Comparison of ENCODE assay signal across 8 cellular contexts in the genomic region with DNA sequence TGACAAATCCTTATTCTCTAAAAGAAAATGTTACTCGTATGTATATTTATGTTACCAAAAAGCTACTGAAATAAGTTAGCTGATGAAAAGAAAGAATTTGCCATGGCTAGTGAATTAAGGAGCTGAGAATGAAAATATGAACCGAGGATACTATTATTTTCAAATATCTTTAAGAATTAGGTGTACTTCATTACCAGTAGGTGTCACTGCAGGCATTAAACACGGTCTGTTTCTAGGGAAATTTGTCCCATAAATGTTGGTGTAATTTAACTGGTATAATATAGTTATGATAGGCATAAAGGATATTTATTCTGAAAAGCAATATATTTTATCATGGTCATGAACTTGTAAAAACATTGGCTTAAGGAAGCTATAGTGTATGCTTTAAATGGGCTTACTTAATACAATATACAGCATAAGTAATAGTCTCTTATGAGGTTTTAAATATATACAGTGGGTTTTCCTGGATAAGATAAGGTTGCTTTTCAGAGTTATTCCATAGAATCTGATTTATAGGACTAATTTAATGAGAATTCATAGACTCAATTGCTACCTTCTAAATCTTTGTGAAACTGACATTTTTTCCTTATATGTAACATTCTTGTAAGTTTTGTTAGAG.
DNase-seq lines count a peak whose midpoint lies in the region; ATAC-seq and TF ChIP-seq lines count a peak whose summit lies in the region.

No MANE protein-coding gene starts in this region.

- no peak overlapping the region for H3K4me3 Mint-ChIP-seq in Caco-2 (ENCODE audit: unreplicated experiment)

- no TSS peak for BruUV-seq in Caco-2 (replicated peaks; lab: Mats Ljungman, UMichigan)

- POLR2A ChIA-PET in Caco-2 (lab: Charles Lee) = no interaction called here

- TF ChIP-seq POLR2A in suprapubic skin (IDR thresholded peaks at IDR 0.05) = no peak

- TF ChIP-seq CTCF in VCaP (conservative IDR thresholded peaks at IDR 0.05) (peak; percentile 89), right atrium auricular region (IDR thresholded peaks at IDR 0.05) (peak; percentile 41 to 71), suprapubic skin (IDR thresholded peaks at IDR 0.05) (peak; percentile 34 to 40), Caco-2 (IDR thresholded peaks at IDR 0.05; ENCODE audit: insufficient read depth in 1 of 2, low read depth in 1 of 2, low read length in 1 of 2, severe bottlenecking in 1 of 2, unreplicated experiment in 1 of 2) (peak in 1 of 2 experiments; percentile 22)

- no peak for TF ChIP-seq EP300 in suprapubic skin (IDR thresholded peaks at IDR 0.05)

- H3K4me1 ChIP-seq in right atrium auricular region (no peaks in the 10 kb centered on the region), suprapubic skin (no peaks in the 10 kb centered on the region), Caco-2 (no peaks in the 10 kb centered on the region)

- peaks cover 3% of the 10 kb centered on the region for H3K27me3 Mint-ChIP-seq in Caco-2 (ENCODE audit: insufficient read depth, unreplicated experiment)

- no peaks in the 10 kb centered on the region for H3K36me3 Mint-ChIP-seq in Caco-2 (ENCODE audit: insufficient read depth, unreplicated experiment)

- DNase-seq in GM04504 (ENCODE audit: low read depth) = peak; percentile 18
- peak; percentile 70 for DNase-seq in NCI-H1092 treated with DMSO at 0.1 percent for 48 hours (lab: John Stamatoyannopoulos, UW)
- no peak for DNase-seq in right atrium auricular region (ENCODE audit: low spot score)
- no peak for DNase-seq in suprapubic skin (ENCODE audit: low spot score in 2 of 2)
- no peak for DNase-seq in Caco-2
- DNase-seq in NK-92 treated with Interleukin-12 subunit alpha and Interleukin-12 subunit beta, amount 100 ng/mL, for 24 hours (lab: John Stamatoyannopoulos, UW) = no peak

- no peak overlapping the region for H3K27ac ChIP-seq in VCaP
- no peak overlapping the region for H3K27ac ChIP-seq in right atrium auricular region
- H3K27ac ChIP-seq in suprapubic skin = no peak overlapping the region

- H3K36me3 ChIP-seq in right atrium auricular region (no peaks in the 10 kb centered on the region), suprapubic skin (no peaks in the 10 kb centered on the region), Caco-2 (ENCODE audit: control insufficient read depth, insufficient read depth, low read length) (no peaks in the 10 kb centered on the region)

- no peaks in the 10 kb centered on the region for H3K9me3 ChIP-seq in right atrium auricular region
- no peaks in the 10 kb centered on the region for H3K9me3 ChIP-seq in suprapubic skin
- H3K9me3 ChIP-seq in Caco-2 = no peaks in the 10 kb centered on the region

- no peak overlapping the region for H3K27ac Mint-ChIP-seq in Caco-2 (ENCODE audit: unreplicated experiment)

- no peak overlapping the region for H3K4me3 ChIP-seq in right atrium auricular region
- H3K4me3 ChIP-seq in suprapubic skin = no peak overlapping the region
- H3K4me3 ChIP-seq in Caco-2 (ENCODE audit: low read depth, low read length) = no peak overlapping the region

- CTCF ChIA-PET in Caco-2 (lab: Charles Lee) = no interaction called here

- intact Hi-C loops in Caco-2 (cut with micrococcal nuclease; ENCODE audit: unreplicated experiment) = loop anchor here (5.0 to 10.0 kb wide), 2 partner anchors 1000 to 1413 kb away; no protein-coding TSS in a partner anchor

- no peaks in the 10 kb centered on the region for H3K9me3 Mint-ChIP-seq in Caco-2 (ENCODE audit: unreplicated experiment)

- ATAC-seq in GM19328 (IDR thresholded peaks at IDR 0.05; ENCODE audit: unreplicated experiment) = no peak

- H3K27me3 ChIP-seq in right atrium auricular region (no peaks in the 10 kb centered on the region), suprapubic skin (no peaks in the 10 kb centered on the region), Caco-2 (replicated peaks; ENCODE audit: control insufficient read depth, insufficient read depth, low read length) (no peaks in the 10 kb centered on the region)

- no peaks in the 10 kb centered on the region for H3K4me1 Mint-ChIP-seq in Caco-2 (ENCODE audit: low read depth, unreplicated experiment)

- 11% methylated on average over 3 of the region's 3 CpGs for WGBS in suprapubic skin

Comparison
In these comparisons a context has a peak if more than half of its experiments do, and no peak if none do; other contexts are left out.
1. DNase-seq: peak in GM04504 (single experiment) and NCI-H1092 treated with DMSO at 0.1 percent for 48 hours (single experiment); none in right atrium auricular region (single experiment), suprapubic skin (0 of 2), Caco-2 (0 of 2) and NK-92 treated with Interleukin-12 subunit alpha and Interleukin-12 subunit beta, amount 100 ng/mL, for 24 hours (single experiment).